ENCODE assay signal across 17 cellular contexts in the genomic region with DNA sequence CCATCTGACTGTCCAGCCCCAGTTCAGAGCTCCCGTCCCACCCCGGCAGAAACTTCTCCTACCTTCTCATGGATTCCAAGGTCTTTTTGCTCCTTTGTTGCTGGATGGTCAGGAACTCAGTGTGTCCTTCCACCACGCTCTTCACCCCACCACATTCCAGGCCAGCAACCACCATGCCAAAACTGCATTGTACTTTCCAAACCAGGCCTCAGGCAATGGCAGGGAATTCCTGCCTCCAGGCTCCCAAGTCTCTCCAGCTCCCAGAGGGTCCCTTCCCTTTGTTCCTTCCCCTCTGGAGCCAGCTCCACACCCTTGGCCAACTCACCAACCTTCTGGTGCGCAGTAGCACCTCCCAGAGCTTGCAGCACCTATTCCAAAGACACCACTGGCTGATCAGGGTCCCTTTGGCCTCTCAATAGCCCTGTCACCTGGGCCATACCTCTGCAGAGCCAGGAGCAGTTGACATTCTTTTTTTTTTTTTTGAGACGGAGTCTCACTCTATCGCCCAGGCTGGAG. TPM values are rescaled to one million over a fixed set of nuclear protein-coding genes. Genes with fewer than 3 reads are reported as not detected.
A peak's percentile ranks its signal among the peaks of the same experiment; 100 is the strongest.
DNase-seq lines count a peak whose midpoint lies in the region; ATAC-seq, FAIRE-seq and TF ChIP-seq lines count a peak whose summit lies in the region.
"Had no signal": no experiment of that assay in that cellular context is flagged by ENCODE, and none has a peak within 500 bp of the region (broad histone marks: within the 10 kb centered on the region; RNA-seq: fewer than 3 reads in every experiment).

No MANE protein-coding gene starts in this region.

- TF ChIP-seq CTCF in epithelial cell of esophagus (IDR thresholded peaks at IDR 0.05; ENCODE audit: insufficient read depth, low read depth, low read length, missing control alignments) (no peak), gastrocnemius medialis (IDR thresholded peaks at IDR 0.05 in 4 of 5, conservative IDR thresholded peaks at IDR 0.05 in 1 of 5) (no peak), glutamatergic neuron (IDR thresholded peaks at IDR 0.05; ENCODE audit: partially characterized antibody, unreplicated experiment) (no peak)

- peaks cover 10% of the 10 kb centered on the region for H3K36me3 Mint-ChIP-seq in glutamatergic neuron (ENCODE audit: unreplicated experiment)
- H3K36me3 Mint-ChIP-seq in activated T-cell treated with anti-CD3 and anti-CD28 coated beads, Interleukin-2, amount 50 U/mL, for 4 hours (ENCODE audit: insufficient read depth), result no peaks in the 10 kb centered on the region

- H3K4me1 Mint-ChIP-seq in glutamatergic neuron (ENCODE audit: low read depth, unreplicated experiment), result peaks cover 6% of the 10 kb centered on the region
- peaks cover 6% of the 10 kb centered on the region for H3K4me1 Mint-ChIP-seq in activated T-cell treated with anti-CD3 and anti-CD28 coated beads, Interleukin-2, amount 50 U/mL, for 4 hours (ENCODE audit: low read depth)

- intact Hi-C loops in gastrocnemius medialis (cut with DNase I; ENCODE audit: low total_unique reads), result loop anchor here (5.0 to 10.0 kb wide), 3 partner anchors 168 to 1325 kb away; no protein-coding TSS in a partner anchor

- peak; percentile 18 for DNase-seq in EL
- peak; percentile 10 for DNase-seq in NCI-H226
- no peak for DNase-seq in epithelial cell of esophagus (ENCODE audit: low read depth)
- DNase-seq in gastrocnemius medialis, result no peak
- DNase-seq in glutamatergic neuron, result no peak
- DNase-seq in activated T-cell treated with anti-CD3 and anti-CD28 coated beads, Interleukin-2, amount 50 U/mL, for 4 hours, result no peak
- DNase-seq in NAMALWA (ENCODE audit: low spot score), result no peak
- DNase-seq in RCC 7860 (ENCODE audit: low spot score), result no peak
- DNase-seq: activated CD4-positive, alpha-beta T cell treated with anti-CD3 and anti-CD28 coated beads for 1 hour; anterior cingulate cortex; cortex of kidney; DND-41; lower lobe of right lung; NCI-H1694 treated with DMSO at 0.1 percent for 48 hours; NCI-H510A treated with DMSO at 0.1 percent for 48 hours had no signal

- peaks cover 0 to 10% of the 10 kb centered on the region in 2 donors for H3K36me3 ChIP-seq in gastrocnemius medialis

- H3K9me3 ChIP-seq in gastrocnemius medialis, result no peaks in the 10 kb centered on the region
- H3K9me3 ChIP-seq: lower lobe of right lung had no signal

- H3K4me3 ChIP-seq in epithelial cell of esophagus (ENCODE audit: low read length) (peak overlapping the region; percentile 50), gastrocnemius medialis (peak overlapping the region in 3 of 4 donors; percentile 35 to 81 (median 43))
- H3K4me3 ChIP-seq: lower lobe of right lung had no signal

- H3K4me1 ChIP-seq in gastrocnemius medialis, result peaks cover 31 to 49% of the 10 kb centered on the region in 2 donors

- in situ Hi-C loops in gastrocnemius medialis (cut with MboI; ENCODE audit: low sequenced_read_pairs in 4 of 4), result loop anchor here in 2 of 4 donors (10.0 to 25.0 kb wide), 2 partner anchors 135 to 672 kb away; no protein-coding TSS in a partner anchor

- no peaks in the 10 kb centered on the region for H3K27me3 ChIP-seq in gastrocnemius medialis

- no peaks in the 10 kb centered on the region for H3K27me3 Mint-ChIP-seq in glutamatergic neuron (ENCODE audit: unreplicated experiment)
- no peaks in the 10 kb centered on the region for H3K27me3 Mint-ChIP-seq in activated T-cell treated with anti-CD3 and anti-CD28 coated beads, Interleukin-2, amount 50 U/mL, for 4 hours (ENCODE audit: low read depth)
- H3K27me3 Mint-ChIP-seq: B cell had no signal

- ATAC-seq in gastrocnemius medialis, result no peak
- no peak for ATAC-seq in activated T-cell treated with anti-CD3 and anti-CD28 coated beads, Interleukin-2, amount 50 U/mL, for 4 hours
- ATAC-seq: lower lobe of right lung had no signal

- H3K4me3 Mint-ChIP-seq in glutamatergic neuron (ENCODE audit: unreplicated experiment), result no peak overlapping the region
- no peak overlapping the region for H3K4me3 Mint-ChIP-seq in activated T-cell treated with anti-CD3 and anti-CD28 coated beads, Interleukin-2, amount 50 U/mL, for 4 hours
- H3K4me3 Mint-ChIP-seq: B cell; T-helper 1 cell treated with Interleukin-12 subunit alpha and Interleukin-12 subunit beta and Interleukin-4 antibody, amounts not matched to agents 30 μg/mL and 1 μg/mL, for 36 hours had no signal

- no peak for TF ChIP-seq POLR2A in gastrocnemius medialis (IDR thresholded peaks at IDR 0.05)

- peaks cover 2% of the 10 kb centered on the region for H3K9me3 Mint-ChIP-seq in glutamatergic neuron (ENCODE audit: unreplicated experiment)
- H3K9me3 Mint-ChIP-seq in activated T-cell treated with anti-CD3 and anti-CD28 coated beads, Interleukin-2, amount 50 U/mL, for 4 hours, result no peaks in the 10 kb centered on the region
- H3K9me3 Mint-ChIP-seq: T-helper 1 cell treated with Interleukin-12 subunit alpha and Interleukin-12 subunit beta and Interleukin-4 antibody, amounts not matched to agents 30 μg/mL and 1 μg/mL, for 36 hours had no signal

- H3K27ac Mint-ChIP-seq in glutamatergic neuron (ENCODE audit: unreplicated experiment), result no peak overlapping the region
- H3K27ac Mint-ChIP-seq: B cell; T-helper 1 cell treated with Interleukin-12 subunit alpha and Interleukin-12 subunit beta and Interleukin-4 antibody, amounts not matched to agents 30 μg/mL and 1 μg/mL, for 36 hours had no signal

- no peak for FAIRE-seq in RCC 7860 (lab: Jason Lieb, UNC)

- H3K27ac ChIP-seq in gastrocnemius medialis, result peak overlapping the region; percentile 90 to 99 (median 96)
- H3K27ac ChIP-seq: lower lobe of right lung had no signal

RNA-seq across cellular contexts. Expression of a gene that starts 8.1 kb away (rescaled TPM):
- 100 to 1,000 TPM; 347 to 634 (median 407) TPM for total RNA-seq in gastrocnemius medialis
- total RNA-seq in glutamatergic neuron (ENCODE audit: unreplicated experiment), result 56.1 TPM
- 10 to 100 TPM; 20.6 to 23.1 (median 21.1) TPM for total RNA-seq in activated T-cell treated with anti-CD3 and anti-CD28 coated beads, Interleukin-2, amount 50 U/mL, for 4 hours

RNA-seq across cellular contexts. Expression of a gene that starts 48.8 kb away (rescaled TPM):
- total RNA-seq in gastrocnemius medialis (10 to 100 TPM; 11.0 to 33.6 (median 24.8) TPM), glutamatergic neuron (ENCODE audit: unreplicated experiment) (31.8 TPM)
- total RNA-seq in activated T-cell treated with anti-CD3 and anti-CD28 coated beads, Interleukin-2, amount 50 U/mL, for 4 hours, result 10 to 100 TPM; 31.4 to 33.9 (median 31.6) TPM

Comparison
In these comparisons a context has a peak if more than half of its experiments do, and no peak if none do; other contexts are left out.
1. DNase-seq: peak in EL (single experiment) and NCI-H226 (single experiment); none in epithelial cell of esophagus (single experiment), gastrocnemius medialis (0 of 2), glutamatergic neuron (single experiment), activated T-cell treated with anti-CD3 and anti-CD28 coated beads, Interleukin-2, amount 50 U/mL, for 4 hours (single experiment), NAMALWA (single experiment) and RCC 7860 (single experiment).